ENCODE assay signal across 16 cellular contexts in the genomic region with DNA sequence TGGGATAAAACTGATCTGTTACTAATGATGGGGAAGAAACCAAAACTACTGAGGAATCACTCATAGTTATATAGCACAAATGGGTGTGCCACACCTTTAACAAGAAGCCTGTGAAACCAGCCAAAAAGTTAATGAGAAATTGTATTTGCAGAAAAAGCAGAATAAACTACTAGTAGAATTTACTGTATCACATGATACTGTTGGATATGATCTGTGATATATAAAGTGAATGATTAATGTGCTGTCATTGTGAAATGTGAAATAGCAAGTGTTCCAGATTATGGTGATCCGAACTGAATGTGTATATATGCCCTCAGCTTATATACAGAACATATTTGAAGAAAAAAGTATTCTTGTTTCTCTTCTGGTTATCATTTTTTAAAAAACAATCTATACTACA. TPM values are rescaled to one million over a fixed set of nuclear protein-coding genes. Genes with fewer than 3 reads are reported as not detected.
A peak's percentile ranks its signal among the peaks of the same experiment; 100 is the strongest.
DNase-seq lines count a peak whose midpoint lies in the region; ATAC-seq and TF ChIP-seq lines count a peak whose summit lies in the region.
"Had no signal": no experiment of that assay in that cellular context is flagged by ENCODE, and none has a peak within 500 bp of the region (broad histone marks: within the 10 kb centered on the region; RNA-seq: fewer than 3 reads in every experiment).

No MANE protein-coding gene starts in this region.

- DNase-seq in A673 (ENCODE audit: low spot score) (no peak), HEK293T (ENCODE audit: extremely low spot score) (no peak), nephron progenitor cell (no peak), WERI-Rb-1 (no peak)
- DNase-seq in effector memory CD8-positive, alpha-beta T cell = no peak
- no peak for DNase-seq in stimulated activated naive CD4-positive, alpha-beta T cell treated with Interleukin-2 at 50 U/mL for 16 hours (lab: John Stamatoyannopoulos, UW)
- no peak for DNase-seq in activated CD4-positive, CD25-positive, alpha-beta regulatory T cell (lab: John Stamatoyannopoulos, UW)
- DNase-seq: DMS 273 treated with DMSO at 0.1 percent for 48 hours, MV-4-11, NCI-H1417 treated with DMSO at 0.1 percent for 48 hours, NCI-H1930, NCI-H446 treated with DMSO at 0.1 percent for 48 hours, NCI-H748 treated with DMSO at 0.1 percent for 48 hours, PC-9, SJCRH30 had no signal

- intact Hi-C loops in A673 (cut with micrococcal nuclease; ENCODE audit: unreplicated experiment) = no loop called here

- H3K27me3 ChIP-seq in A673 (replicated peaks; ENCODE audit: insufficient read depth, low read depth, low read length, poor library complexity) (no peaks in the 10 kb centered on the region), WERI-Rb-1 (ENCODE audit: insufficient read depth, low read depth, severe bottlenecking) (no peaks in the 10 kb centered on the region)
- H3K27me3 ChIP-seq: SJCRH30 had no signal

- peak overlapping the region; percentile 17 to 37 for H3K27ac Mint-ChIP-seq in effector memory CD8-positive, alpha-beta T cell
- peak overlapping the region; percentile 91 for H3K27ac Mint-ChIP-seq in nephron progenitor cell

- H3K4me1 ChIP-seq in A673 (ENCODE audit: insufficient read depth, low read length, poor library complexity, severe bottlenecking) = peaks cover 51% of the 10 kb centered on the region

- BruUV-seq in A673 (replicated peaks; lab: Mats Ljungman, UMichigan) = no TSS peak

- CTCF ChIA-PET in A673 (lab: Charles Lee) (no interaction called here), HEK293T (lab: Yijun Ruan, JAX) (no interaction called here)

- no peak for TF ChIP-seq CTCF in A673 (conservative IDR thresholded peaks at IDR 0.05; ENCODE audit: low read depth, low read length)
- no peak for TF ChIP-seq CTCF in nephron progenitor cell (IDR thresholded peaks at IDR 0.05)
- TF ChIP-seq CTCF in WERI-Rb-1 (IDR thresholded peaks at IDR 0.05; ENCODE audit: low read depth, low read length) = no peak

- H3K27ac ChIP-seq in A673 (ENCODE audit: low read depth, low read length, poor library complexity, severe bottlenecking) = peak overlapping the region; percentile 23
- H3K27ac ChIP-seq in WERI-Rb-1 = no peak overlapping the region
- H3K27ac ChIP-seq: PC-9, SJCRH30 had no signal

- H3K4me3 ChIP-seq in A673 (ENCODE audit: low read depth, low read length, poor library complexity, severe bottlenecking) = no peak overlapping the region
- H3K4me3 ChIP-seq in WERI-Rb-1 (ENCODE audit: low read depth, low read length) = no peak overlapping the region
- H3K4me3 ChIP-seq: HAP-1, PC-9, SJCRH30 had no signal

- H3K4me1 Mint-ChIP-seq in effector memory CD8-positive, alpha-beta T cell (ENCODE audit: low read depth in 2 of 2) = peaks cover 4 to 28% of the 10 kb centered on the region in 2 donors
- H3K4me1 Mint-ChIP-seq in nephron progenitor cell = peaks cover 60% of the 10 kb centered on the region

- ATAC-seq in effector memory CD8-positive, alpha-beta T cell (replicated peaks) = no peak

- peaks cover 12% of the 10 kb centered on the region for H3K36me3 Mint-ChIP-seq in effector memory CD8-positive, alpha-beta T cell (ENCODE audit: insufficient read depth)
- peaks cover 43% of the 10 kb centered on the region for H3K36me3 Mint-ChIP-seq in nephron progenitor cell (ENCODE audit: low read depth)

- H3K9me3 Mint-ChIP-seq in effector memory CD8-positive, alpha-beta T cell = no peaks in the 10 kb centered on the region
- no peaks in the 10 kb centered on the region for H3K9me3 Mint-ChIP-seq in nephron progenitor cell

- H3K9me3 ChIP-seq in A673 (ENCODE audit: low read depth, low read length, poor library complexity, severe bottlenecking) (no peaks in the 10 kb centered on the region), WERI-Rb-1 (ENCODE audit: severe bottlenecking) (no peaks in the 10 kb centered on the region)
- H3K9me3 ChIP-seq: HAP-1, SJCRH30 had no signal

- POLR2A ChIA-PET in A673 (lab: Charles Lee; ENCODE audit: low non-redundant PET) = interaction anchor here (0.5 kb wide), 1 partner anchor 162 kb away, joined by 12 read pairs; no protein-coding TSS in a partner anchor
- POLR2A ChIA-PET in HEK293T (lab: Yijun Ruan, JAX) = no interaction called here

- H3K36me3 ChIP-seq in A673 (ENCODE audit: insufficient read depth, low read length, poor library complexity, severe bottlenecking) (peaks cover 21% of the 10 kb centered on the region), WERI-Rb-1 (peaks cover 27% of the 10 kb centered on the region)

- H3K4me3 Mint-ChIP-seq in effector memory CD8-positive, alpha-beta T cell = no peak overlapping the region
- H3K4me3 Mint-ChIP-seq in nephron progenitor cell = no peak overlapping the region

- H3K27me3 Mint-ChIP-seq in effector memory CD8-positive, alpha-beta T cell = no peaks in the 10 kb centered on the region
- no peaks in the 10 kb centered on the region for H3K27me3 Mint-ChIP-seq in nephron progenitor cell (ENCODE audit: low read depth, poor library complexity)

TF ChIP-seq in HEK293T, 16 proteins besides CTCF, POLR2A, EP300 and RAD21:
- TF ChIP-seq SP1 (IDR thresholded peaks at IDR 0.05) (no peak), ZNF384 (IDR thresholded peaks at IDR 0.05) (no peak), LEF1 (IDR thresholded peaks at IDR 0.05; ENCODE audit: borderline replicate concordance) (no peak), HDGF (IDR thresholded peaks at IDR 0.05; ENCODE audit: borderline replicate concordance) (no peak), NFRKB (IDR thresholded peaks at IDR 0.05) (no peak), FOXM1 (IDR thresholded peaks at IDR 0.05; ENCODE audit: borderline replicate concordance) (no peak), L3MBTL2 (conservative IDR thresholded peaks at IDR 0.05) (no peak), TARDBP (IDR thresholded peaks at IDR 0.05) (no peak)
- TF ChIP-seq, protein P1, sequence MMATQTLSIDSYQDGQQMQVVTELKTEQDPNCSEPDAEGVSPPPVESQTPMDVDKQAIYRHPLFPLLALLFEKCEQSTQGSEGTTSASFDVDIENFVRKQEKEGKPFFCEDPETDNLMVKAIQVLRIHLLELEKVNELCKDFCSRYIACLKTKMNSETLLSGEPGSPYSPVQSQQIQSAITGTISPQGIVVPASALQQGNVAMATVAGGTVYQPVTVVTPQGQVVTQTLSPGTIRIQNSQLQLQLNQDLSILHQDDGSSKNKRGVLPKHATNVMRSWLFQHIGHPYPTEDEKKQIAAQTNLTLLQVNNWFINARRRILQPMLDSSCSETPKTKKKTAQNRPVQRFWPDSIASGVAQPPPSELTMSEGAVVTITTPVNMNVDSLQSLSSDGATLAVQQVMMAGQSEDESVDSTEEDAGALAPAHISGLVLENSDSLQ (IDR thresholded peaks at IDR 0.05) = peak; percentile 60

RNA-seq across cellular contexts. Expression of a gene that starts 30.5 kb away (rescaled TPM):
- 107 and 111 TPM in 2 replicates for total RNA-seq in A673 (2021)

RNA-seq across cellular contexts. Expression of a gene that starts 30.8 kb away (rescaled TPM):
- total RNA-seq in A673 (2021) = 11.7 and 12.6 TPM in 2 replicates
